20 cellular contexts compared by ENCODE assay signal in genomic region chr9:126306071-126306647, GRCh38.
"Had no signal": no experiment of that assay in that cellular context is flagged by ENCODE, and none has a peak within 500 bp of the region (broad histone marks: within the 10 kb centered on the region; RNA-seq: fewer than 3 reads in every experiment).

No MANE protein-coding gene starts in this region.

- H3K27me3 ChIP-seq: esophagus squamous epithelium, gastroesophageal sphincter, spleen had no signal

- ATAC-seq: effector memory CD8-positive, alpha-beta T cell; gastroesophageal sphincter; left colon; psoas muscle; sciatic nerve; stimulated activated memory B cell treated with anti-CD40 and anti-IgM and Interleukin-4, amounts not matched to agents 10 μg/mL and 1 μg/mL and 100 μg/mL, for 72 hours had no signal

- H3K4me3 ChIP-seq: esophagus squamous epithelium, gastroesophageal sphincter, psoas muscle, spleen had no signal

- H3K27me3 Mint-ChIP-seq: effector memory CD8-positive, alpha-beta T cell; naive B cell; stimulated activated memory B cell treated with anti-CD40 and anti-IgM and Interleukin-4, amounts not matched to agents 10 μg/mL and 1 μg/mL and 100 μg/mL, for 72 hours; stimulated activated naive CD8-positive, alpha-beta T cell treated with anti-CD3 and anti-CD28 coated beads, Interleukin-15, Interleukin-2, amounts not matched to agents 100 ng/mL and 50 ng/mL, for 24 hours had no signal

- H3K9me3 ChIP-seq: esophagus squamous epithelium, gastroesophageal sphincter, psoas muscle, spleen had no signal

- DNase-seq: cortex of kidney; effector memory CD8-positive, alpha-beta T cell; esophagus squamous epithelium; foreskin fibroblast; glutamatergic neuron; left colon; mesendoderm; naive B cell; psoas muscle; retina; spleen; stimulated activated CD4-positive, alpha-beta T cell treated with anti-CD3 and anti-CD28 coated beads, Interleukin-15, amount 100 ng/mL, for 24 hours; stimulated activated CD4-positive, alpha-beta T cell treated with anti-CD3 and anti-CD28 coated beads, Interleukin-1b, Interleukin-23, amount 100 ng/mL, for 48 hours; stimulated activated CD4-positive, alpha-beta T cell treated with anti-CD3 and anti-CD28 coated beads, Interleukin-4, amount 100 ng/mL, for 24 hours; trophoblast cell had no signal

- H3K27ac ChIP-seq: esophagus squamous epithelium, gastroesophageal sphincter, psoas muscle, spleen had no signal

- H3K4me3 Mint-ChIP-seq: effector memory CD8-positive, alpha-beta T cell; naive B cell; nephron; stimulated activated memory B cell treated with anti-CD40 and anti-IgM and Interleukin-4, amounts not matched to agents 10 μg/mL and 1 μg/mL and 100 μg/mL, for 72 hours; stimulated activated naive CD8-positive, alpha-beta T cell treated with anti-CD3 and anti-CD28 coated beads, Interleukin-15, Interleukin-2, amounts not matched to agents 100 ng/mL and 50 ng/mL, for 24 hours had no signal

- H3K4me1 ChIP-seq: esophagus squamous epithelium, gastroesophageal sphincter, psoas muscle had no signal

- H3K36me3 ChIP-seq: esophagus squamous epithelium, gastroesophageal sphincter, spleen had no signal

- H3K9me3 Mint-ChIP-seq: effector memory CD8-positive, alpha-beta T cell; naive B cell; nephron; stimulated activated memory B cell treated with anti-CD40 and anti-IgM and Interleukin-4, amounts not matched to agents 10 μg/mL and 1 μg/mL and 100 μg/mL, for 72 hours; stimulated activated naive CD8-positive, alpha-beta T cell treated with anti-CD3 and anti-CD28 coated beads, Interleukin-15, Interleukin-2, amounts not matched to agents 100 ng/mL and 50 ng/mL, for 24 hours had no signal

- H3K27ac Mint-ChIP-seq: effector memory CD8-positive, alpha-beta T cell; stimulated activated memory B cell treated with anti-CD40 and anti-IgM and Interleukin-4, amounts not matched to agents 10 μg/mL and 1 μg/mL and 100 μg/mL, for 72 hours; stimulated activated naive CD8-positive, alpha-beta T cell treated with anti-CD3 and anti-CD28 coated beads, Interleukin-15, Interleukin-2, amounts not matched to agents 100 ng/mL and 50 ng/mL, for 24 hours had no signal
